20 cellular contexts compared by ENCODE assay signal in the genomic region with DNA sequence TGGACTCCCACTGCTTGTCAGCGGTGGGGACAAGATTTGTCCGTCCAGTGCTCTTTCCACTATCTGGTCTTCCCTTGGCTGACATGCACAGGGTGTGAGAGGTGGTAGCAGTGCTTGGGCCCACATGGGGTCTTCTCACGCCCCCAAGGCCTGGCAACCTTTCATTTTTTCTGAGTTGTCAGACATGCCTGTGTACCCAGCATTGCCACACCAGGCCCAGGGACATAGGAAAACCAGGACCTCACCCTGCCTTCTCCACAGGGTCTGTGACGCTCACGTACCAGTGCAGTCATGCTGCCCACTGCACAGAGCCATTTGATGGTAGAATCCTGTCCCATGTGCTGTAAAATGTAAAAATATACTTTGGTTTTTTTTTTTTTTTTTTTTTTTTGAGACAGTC. TPM values are rescaled to one million over a fixed set of nuclear protein-coding genes. Genes with fewer than 3 reads are reported as not detected.
DNase-seq lines count a peak whose midpoint lies in the region; ATAC-seq and TF ChIP-seq lines count a peak whose summit lies in the region.
"Had no signal": no experiment of that assay in that cellular context is flagged by ENCODE, and none has a peak within 500 bp of the region (broad histone marks: within the 10 kb centered on the region; RNA-seq: fewer than 3 reads in every experiment).

No MANE protein-coding gene starts in this region.

- intact Hi-C loops in gastrocnemius medialis (cut with DNase I; ENCODE audit: low total_unique reads): no loop called here

- DNase-seq in CD8-positive, alpha-beta memory T cell: no peak
- DNase-seq in Peyer's patch: no peak
- no peak for DNase-seq in gastrocnemius medialis
- no peak for DNase-seq in GM13977 (ENCODE audit: low spot score)
- DNase-seq in midbrain (lab: John Stamatoyannopoulos, UW): no peak
- DNase-seq: activated CD4-positive, alpha-beta T cell treated with anti-CD3 and anti-CD28 coated beads, Interleukin-2, amount 50 U/mL, for 4 hours; activated gamma-delta T cell; Caco-2; central memory CD4-positive, alpha-beta T cell; mesendoderm; NCI-H1092 treated with DMSO at 0.1 percent for 48 hours; NCI-H2081; RPMI8226; stimulated activated CD4-positive, alpha-beta T cell treated with anti-CD3 and anti-CD28 coated beads, Interleukin-15, amount 100 ng/mL, for 24 hours had no signal

- H3K27ac ChIP-seq in CD8-positive, alpha-beta memory T cell (ENCODE audit: low read depth, low read length): peak overlapping the region; percentile 43
- peak overlapping the region in 3 of 4 donors; percentile 14 to 26 (median 17) for H3K27ac ChIP-seq in Peyer's patch
- H3K27ac ChIP-seq in layer of hippocampus (ENCODE audit: low read depth, low read length): peak overlapping the region; percentile 95
- peak overlapping the region; percentile 63 to 70 (median 70) for H3K27ac ChIP-seq in gastrocnemius medialis
- H3K27ac ChIP-seq: thyroid gland, VCaP had no signal

- TF ChIP-seq CTCF in Peyer's patch (IDR thresholded peaks at IDR 0.05): no peak
- TF ChIP-seq CTCF in gastrocnemius medialis (IDR thresholded peaks at IDR 0.05 in 4 of 5, conservative IDR thresholded peaks at IDR 0.05 in 1 of 5): no peak
- TF ChIP-seq CTCF in GM13977 (IDR thresholded peaks at IDR 0.05; ENCODE audit: extremely low read depth, insufficient read depth, missing control alignments): no peak

- H3K27ac Mint-ChIP-seq in CD8-positive, alpha-beta memory T cell: no peak overlapping the region

- in situ Hi-C loops in gastrocnemius medialis (cut with MboI; ENCODE audit: low sequenced_read_pairs in 4 of 4): no loop called here
- in situ Hi-C loops in GM13977 (cut with MboI; ENCODE audit: low pct_unique_long_range_greater_than_20kb, low sequenced_read_pairs, unreplicated experiment): no loop called here

- H3K4me1 ChIP-seq in CD8-positive, alpha-beta memory T cell (ENCODE audit: insufficient read depth, low read length): peaks cover 22% of the 10 kb centered on the region
- H3K4me1 ChIP-seq in Peyer's patch (peaks cover 8 to 44% (median 32%) of the 10 kb centered on the region in 4 donors), gastrocnemius medialis (peaks cover 42 to 47% of the 10 kb centered on the region in 2 donors)

- no peak for TF ChIP-seq POLR2A in Peyer's patch (IDR thresholded peaks at IDR 0.05)
- no peak for TF ChIP-seq POLR2A in gastrocnemius medialis (IDR thresholded peaks at IDR 0.05)

- H3K9me3 Mint-ChIP-seq in CD8-positive, alpha-beta memory T cell: no peaks in the 10 kb centered on the region
- H3K9me3 Mint-ChIP-seq: nephron had no signal

- ATAC-seq in gastrocnemius medialis (no peak), GM21786 (IDR thresholded peaks at IDR 0.05; ENCODE audit: unreplicated experiment) (no peak), HG03135 (IDR thresholded peaks at IDR 0.05; ENCODE audit: unreplicated experiment) (no peak)

- H3K4me3 ChIP-seq in CD8-positive, alpha-beta memory T cell (ENCODE audit: low read length): no peak overlapping the region
- no peak overlapping the region for H3K4me3 ChIP-seq in Peyer's patch
- no peak overlapping the region for H3K4me3 ChIP-seq in gastrocnemius medialis
- H3K4me3 ChIP-seq: thyroid gland had no signal

- CTCF ChIA-PET in CD8-positive, alpha-beta memory T cell (lab: Charles Lee): no interaction called here

- no peaks in the 10 kb centered on the region for H3K9me3 ChIP-seq in CD8-positive, alpha-beta memory T cell (ENCODE audit: low read length)
- no peaks in the 10 kb centered on the region for H3K9me3 ChIP-seq in Peyer's patch
- H3K9me3 ChIP-seq in gastrocnemius medialis: no peaks in the 10 kb centered on the region
- H3K9me3 ChIP-seq: Caco-2, thyroid gland had no signal

- H3K4me1 Mint-ChIP-seq in CD8-positive, alpha-beta memory T cell: peaks cover 21 to 24% (median 24%) of the 10 kb centered on the region in 3 donors
- H3K4me1 Mint-ChIP-seq: nephron had no signal

- H3K36me3 ChIP-seq in CD8-positive, alpha-beta memory T cell (ENCODE audit: insufficient read depth, low read length): no peaks in the 10 kb centered on the region
- H3K36me3 ChIP-seq in Peyer's patch (no peaks in the 10 kb centered on the region), gastrocnemius medialis (no peaks in the 10 kb centered on the region)
- H3K36me3 ChIP-seq: thyroid gland had no signal

- POLR2A ChIA-PET in CD8-positive, alpha-beta memory T cell (lab: Charles Lee): no interaction called here

- no peaks in the 10 kb centered on the region for H3K27me3 ChIP-seq in CD8-positive, alpha-beta memory T cell (ENCODE audit: insufficient read depth, low read length, poor library complexity, severe bottlenecking)
- H3K27me3 ChIP-seq in Peyer's patch: no peaks in the 10 kb centered on the region
- H3K27me3 ChIP-seq in layer of hippocampus (ENCODE audit: control insufficient read depth, insufficient read depth, low read length): no peaks in the 10 kb centered on the region
- no peaks in the 10 kb centered on the region for H3K27me3 ChIP-seq in gastrocnemius medialis
- H3K27me3 ChIP-seq: thyroid gland had no signal

- H3K27me3 Mint-ChIP-seq in CD8-positive, alpha-beta memory T cell: peaks cover 3 to 8% of the 10 kb centered on the region in 2 donors

- no peak overlapping the region for H3K4me3 Mint-ChIP-seq in CD8-positive, alpha-beta memory T cell
- H3K4me3 Mint-ChIP-seq: nephron had no signal

- H3K36me3 Mint-ChIP-seq in CD8-positive, alpha-beta memory T cell: peaks cover 0 to 2% (median 0%) of the 10 kb centered on the region in 3 donors

RNA-seq across cellular contexts. Expression of gene B9D1, which starts 57.8 kb away (rescaled TPM):
- 1 to 10 TPM; 4.8 to 6.8 TPM for total RNA-seq in CD8-positive, alpha-beta memory T cell
- polyA plus RNA-seq in CD8-positive, alpha-beta memory T cell: 0.67 TPM
- total RNA-seq in Peyer's patch (10 to 100 TPM in 1 of 4 donors, 1 to 10 TPM in 2, not detected in 1; 4.5 to 15.7 (median 5.6) TPM), gastrocnemius medialis (10 to 100 TPM in 3 of 4 donors, 1 to 10 TPM in 1; 6.5 to 16.4 (median 14.5) TPM)

Comparison
In these comparisons a context has a peak if more than half of its experiments do, and no peak if none do; other contexts are left out.
1. H3K27ac ChIP-seq: peak in every context shown above with its lines; median percentile 95 in layer of hippocampus; 70 in gastrocnemius medialis; 43 in CD8-positive, alpha-beta memory T cell; 17 in Peyer's patch.